In genomic region chr3:50876947-50877346, GRCh38 we compare ENCODE assay signal across 19 cellular contexts.
"Had no signal": no experiment of that assay in that cellular context is flagged by ENCODE, and none has a peak within 500 bp of the region (broad histone marks: within the 10 kb centered on the region; RNA-seq: fewer than 3 reads in every experiment).

No MANE protein-coding gene starts in this region.

- ATAC-seq: activated naive CD8-positive, alpha-beta T cell treated with anti-CD3 and anti-CD28 coated beads, Interleukin-2, amount 50 U/mL, for 24 hours; activated T-helper 17 cell treated with anti-CD3 and anti-CD28 coated beads, Interleukin-2, amount 50 U/mL, for 72 hours; gastroesophageal sphincter; heart right ventricle; natural killer cell treated with Interleukin-12 subunit alpha and Interleukin-12 subunit beta and Interleukin-15 and Interleukin-18, amount 100 ng/mL, for 72 hours; stimulated activated effector memory CD8-positive, alpha-beta T cell treated with anti-CD3 and anti-CD28 coated beads, Interleukin-12 subunit alpha, Interleukin-12 subunit beta, amount 100 ng/mL, for 72 hours had no signal

- DNase-seq: activated CD4-positive, alpha-beta T cell treated with anti-CD3 and anti-CD28 coated beads for 1 hour; activated CD4-positive, alpha-beta T cell treated with anti-CD3 and anti-CD28 coated beads, Interleukin-2, amount 50 U/mL, for 4 hours; activated naive CD4-positive, alpha-beta T cell treated with Interleukin-2 at 50 U/mL for 16 hours; activated naive CD8-positive, alpha-beta T cell treated with anti-CD3 and anti-CD28 coated beads, Interleukin-2, amount 50 U/mL, for 24 hours; aorta; endodermal cell; erythroblast; heart right ventricle; mesendoderm; nucleus accumbens; posterior cingulate gyrus; retina; thyroid gland; uterus had no signal

- FAIRE-seq: bronchial epithelial cell had no signal

- H3K36me3 ChIP-seq: gastroesophageal sphincter, heart right ventricle, thyroid gland, uterus had no signal

- H3K4me3 ChIP-seq: gastroesophageal sphincter, heart right ventricle, thyroid gland, uterus had no signal

- H3K27me3 ChIP-seq: gastroesophageal sphincter, heart right ventricle, thyroid gland, uterus had no signal

- H3K4me1 ChIP-seq: thyroid gland, uterus had no signal

- H3K9me3 ChIP-seq: gastroesophageal sphincter, thyroid gland, uterus had no signal
